24 cellular contexts compared by ENCODE assay signal in genomic region chr1:175884369-175884768, GRCh38.
DNase-seq lines count a peak whose midpoint lies in the region; ATAC-seq and TF ChIP-seq lines count a peak whose summit lies in the region.
"Had no signal": no experiment of that assay in that cellular context is flagged by ENCODE, and none has a peak within 500 bp of the region (broad histone marks: within the 10 kb centered on the region; RNA-seq: fewer than 3 reads in every experiment).

No MANE protein-coding gene starts in this region.

- no peaks in the 10 kb centered on the region for H3K9me3 ChIP-seq in mesenchymal stem cell (ENCODE audit: control insufficient read depth, low read length)
- H3K9me3 ChIP-seq: BLaER1 treated with 17β-estradiol and CSF1 and Interleukin-3, amounts not matched to agents 10 nM and 100 nM; Caco-2; SJCRH30 had no signal

- H3K14ac ChIP-seq in mesenchymal stem cell (ENCODE audit: low read length in 2 of 2) = peak overlapping the region in 1 of 2 experiments; percentile 74

- H3K36me3 ChIP-seq in mesenchymal stem cell (ENCODE audit: control insufficient read depth in 1 of 2, insufficient read depth in 2 of 2, low read depth in 1 of 2, low read length in 2 of 2) = no peaks in the 10 kb centered on the region
- H3K36me3 ChIP-seq: BLaER1 treated with 17β-estradiol and CSF1 and Interleukin-3, amounts not matched to agents 10 nM and 100 nM; SJCRH30 had no signal

- WGBS in mesenchymal stem cell = 69% methylated on average over 4 of the region's 5 CpGs

- H3K4me1 ChIP-seq in mesenchymal stem cell (ENCODE audit: control insufficient read depth, insufficient read depth, low read depth, low read length) = peaks cover 7% of the 10 kb centered on the region
- H3K4me1 ChIP-seq: Caco-2 had no signal

- H3K36me3 Mint-ChIP-seq in mesothelial cell of epicardium = no peaks in the 10 kb centered on the region
- H3K36me3 Mint-ChIP-seq: CD4-positive, alpha-beta memory T cell had no signal

- H3K27ac Mint-ChIP-seq in mesothelial cell of epicardium = no peak overlapping the region
- H3K27ac Mint-ChIP-seq: CD4-positive, alpha-beta memory T cell; H9 had no signal

- H3K18ac ChIP-seq in mesenchymal stem cell (ENCODE audit: low read depth in 1 of 2, low read length in 2 of 2) = peak overlapping the region; percentile 26 to 83

- H4K8ac ChIP-seq in mesenchymal stem cell (ENCODE audit: low read length) = peak overlapping the region; percentile 67

- H2AK5ac ChIP-seq in mesenchymal stem cell (ENCODE audit: low read length, severe bottlenecking) = no peak overlapping the region

- H2BK5ac ChIP-seq in mesenchymal stem cell (ENCODE audit: low read depth, low read length, poor library complexity, severe bottlenecking) = no peak overlapping the region

- peak overlapping the region; percentile 29 for H3K4me2 ChIP-seq in mesenchymal stem cell (ENCODE audit: low read length, poor library complexity, severe bottlenecking)
- H3K4me2 ChIP-seq: BLaER1 treated with 17β-estradiol and CSF1 and Interleukin-3, amounts not matched to agents 10 nM and 100 nM had no signal

- H3K27ac ChIP-seq in coronary artery = peak overlapping the region; percentile 50 to 81
- no peak overlapping the region for H3K27ac ChIP-seq in mesenchymal stem cell (ENCODE audit: low read length, poor library complexity, severe bottlenecking)
- H3K27ac ChIP-seq: 22Rv1; BLaER1 treated with 17β-estradiol and CSF1 and Interleukin-3, amounts not matched to agents 10 nM and 100 nM; SJCRH30 had no signal

- H3K4me3 Mint-ChIP-seq in mesothelial cell of epicardium = no peak overlapping the region
- H3K4me3 Mint-ChIP-seq: CD4-positive, alpha-beta memory T cell; H9; HFFc6 had no signal

- DNase-seq in Ammon's horn (ENCODE audit: low spot score) (peak; percentile 21), coronary artery (ENCODE audit: low spot score) (no peak), mesenchymal stem cell (no peak), pons (ENCODE audit: low spot score) (peak; percentile 73), mesothelial cell of epicardium (ENCODE audit: low spot score in 2 of 2, unreplicated experiment in 2 of 2) (no peak), glomerular visceral epithelial cell (ENCODE audit: extremely low spot score) (no peak), NCI-H1105 (lab: John Stamatoyannopoulos, UW) (no peak)
- DNase-seq: ACHN; Caco-2; CD4-positive, alpha-beta memory T cell; DND-41; H9; HFFc6; KBM-7; NCI-H1105 treated with DMSO at 0.1 percent for 48 hours; NCI-H2029 treated with DMSO at 0.1 percent for 48 hours; NCI-H2171 treated with DMSO at 0.1 percent for 48 hours; NCI-H524 treated with DMSO at 0.1 percent for 48 hours; NCI-H82; SJCRH30 had no signal

- peak overlapping the region in 1 of 2 experiments; percentile 45 for H3K4ac ChIP-seq in mesenchymal stem cell (ENCODE audit: low read depth in 1 of 2, low read length in 2 of 2)

- no peak overlapping the region for H2AFZ ChIP-seq in mesenchymal stem cell (ENCODE audit: low read depth, low read length)

- H3K4me3 ChIP-seq in coronary artery (no peak overlapping the region), mesenchymal stem cell (ENCODE audit: insufficient read depth in 1 of 2, low read depth in 1 of 2, low read length in 2 of 2) (no peak overlapping the region)
- H3K4me3 ChIP-seq: BLaER1 treated with 17β-estradiol and CSF1 and Interleukin-3, amounts not matched to agents 10 nM and 100 nM; SJCRH30 had no signal

- H3K4me1 Mint-ChIP-seq in mesothelial cell of epicardium = peaks cover 17% of the 10 kb centered on the region

- no peak for ATAC-seq in HG03432 (IDR thresholded peaks at IDR 0.05; ENCODE audit: unreplicated experiment)
- ATAC-seq: HepG2 had no signal

- H3K23ac ChIP-seq in mesenchymal stem cell (ENCODE audit: low read length in 2 of 2) = peak overlapping the region in 1 of 2 experiments; percentile 14

- H3K27me3 Mint-ChIP-seq in mesothelial cell of epicardium (ENCODE audit: low read depth) = peaks cover 23% of the 10 kb centered on the region
- H3K27me3 Mint-ChIP-seq: CD4-positive, alpha-beta memory T cell had no signal

- TF ChIP-seq CTCF in coronary artery (IDR thresholded peaks at IDR 0.05) (no peak), mesothelial cell of epicardium (IDR thresholded peaks at IDR 0.05; ENCODE audit: unreplicated experiment) (no peak)

- no peaks in the 10 kb centered on the region for H3K79me1 ChIP-seq in mesenchymal stem cell (replicated peaks; ENCODE audit: low read length, poor library complexity, severe bottlenecking)

- H2BK15ac ChIP-seq in mesenchymal stem cell (ENCODE audit: low read depth, poor library complexity, severe bottlenecking) = no peak overlapping the region

- peak overlapping the region; percentile 4 for H4K91ac ChIP-seq in mesenchymal stem cell (ENCODE audit: low read length)

- H3K27me3 ChIP-seq in mesenchymal stem cell (ENCODE audit: control insufficient read depth in 1 of 2, insufficient read depth in 1 of 2, low read length in 2 of 2) = peaks cover 0 to 9% of the 10 kb centered on the region in 2 experiments
- H3K27me3 ChIP-seq: BLaER1 treated with 17β-estradiol and CSF1 and Interleukin-3, amounts not matched to agents 10 nM and 100 nM; SJCRH30 had no signal

- H2BK12ac ChIP-seq in mesenchymal stem cell (ENCODE audit: low read length in 2 of 2) = peak overlapping the region; percentile 45 to 59

- H2BK120ac ChIP-seq in mesenchymal stem cell (ENCODE audit: low read depth, low read length) = peak overlapping the region; percentile 35

- H3K9me3 Mint-ChIP-seq in mesothelial cell of epicardium = no peaks in the 10 kb centered on the region
- H3K9me3 Mint-ChIP-seq: CD4-positive, alpha-beta memory T cell; H9; HFFc6 had no signal

- H3K9ac ChIP-seq in mesenchymal stem cell (ENCODE audit: low read length) = no peak overlapping the region
- H3K9ac ChIP-seq: BLaER1 treated with 17β-estradiol and CSF1 and Interleukin-3, amounts not matched to agents 10 nM and 100 nM had no signal

Comparison
In these comparisons a context has a peak if more than half of its experiments do, and no peak if none do; other contexts are left out.
1. DNase-seq: peak in Ammon's horn (single experiment) and pons (single experiment); none in coronary artery (single experiment), mesenchymal stem cell (single experiment), mesothelial cell of epicardium (0 of 2), glomerular visceral epithelial cell (single experiment) and NCI-H1105 (single experiment).